In genomic region chr7:92325173-92325572, GRCh38 we compare ENCODE assay signal across 15 cellular contexts.
DNase-seq lines count a peak whose midpoint lies in the region; ATAC-seq and TF ChIP-seq lines count a peak whose summit lies in the region.
"Had no signal": no experiment of that assay in that cellular context is flagged by ENCODE, and none has a peak within 500 bp of the region (broad histone marks: within the 10 kb centered on the region; RNA-seq: fewer than 3 reads in every experiment).

No MANE protein-coding gene starts in this region.

- no peak for TF ChIP-seq EP300 in sigmoid colon (IDR thresholded peaks at IDR 0.05)

- ATAC-seq in left ventricle myocardium superior (peak; percentile 35), left cardiac atrium (no peak)

- WGBS in sigmoid colon, 2 donors, result 38 to 48% methylated on average over 1 of the region's 1 CpG

- no peaks in the 10 kb centered on the region for H3F3A ChIP-seq in MM.1S (ENCODE audit: insufficient read depth, low read length)

- no peak for TF ChIP-seq CTCF in MM.1S (IDR thresholded peaks at IDR 0.05; ENCODE audit: low read length)
- no peak for TF ChIP-seq CTCF in choroid plexus epithelial cell (conservative IDR thresholded peaks at IDR 0.05; ENCODE audit: low read depth, low read length)
- TF ChIP-seq CTCF in sigmoid colon (IDR thresholded peaks at IDR 0.05), result no peak

- H3K9me2 ChIP-seq in MM.1S (replicated peaks; ENCODE audit: insufficient read depth, low read length), result no peaks in the 10 kb centered on the region

- H3K27ac ChIP-seq in MM.1S (ENCODE audit: low read length) (no peak overlapping the region), subcutaneous abdominal adipose tissue (ENCODE audit: low read depth, low read length) (peak overlapping the region; percentile 17), sigmoid colon (no peak overlapping the region)
- H3K27ac ChIP-seq: SK-N-MC had no signal

- no peaks in the 10 kb centered on the region for H4K20me1 ChIP-seq in MM.1S (ENCODE audit: insufficient read depth, low read length)

- intact Hi-C loops in left ventricle myocardium superior (cut with micrococcal nuclease) (no loop called here), left cardiac atrium (cut with DNase I) (no loop called here), sigmoid colon (cut with DNase I) (no loop called here)

- H3K4me2 ChIP-seq in MM.1S (ENCODE audit: low read depth, low read length), result peak overlapping the region; percentile 44; the same call in 1 of the 2 replicates

- no peak overlapping the region for H2AFZ ChIP-seq in MM.1S (ENCODE audit: low read length)

- DNase-seq in left ventricle myocardium superior, result no peak
- DNase-seq in left cardiac atrium, result no peak
- DNase-seq in MM.1S, result peak; percentile 27
- peak; percentile 5 for DNase-seq in choroid plexus epithelial cell (ENCODE audit: low read depth)
- DNase-seq in stimulated activated CD4-positive, alpha-beta T cell treated with anti-CD3 and anti-CD28 coated beads, Interleukin-12 subunit alpha, Interleukin-12 subunit beta, amount 100 ng/mL, for 4 hours, result no peak
- no peak for DNase-seq in sigmoid colon
- DNase-seq: DMS79, NCI-H1105, NCI-H2081, NCI-H2171 treated with DMSO at 0.1 percent for 48 hours, NCI-H526, SHP77, SW 1271 had no signal

- H3K4me1 ChIP-seq in MM.1S (ENCODE audit: low read length) (peaks cover 18% of the 10 kb centered on the region), subcutaneous abdominal adipose tissue (ENCODE audit: control insufficient read depth in 5 of 5, insufficient read depth in 5 of 5, low read length in 5 of 5) (peaks cover 2 to 16% (median 13%) of the 10 kb centered on the region in 5 donors), sigmoid colon (peaks cover 0 to 5% (median 2%) of the 10 kb centered on the region in 4 donors)

- peak overlapping the region; percentile 5; the same call in 1 of the 2 replicates for H3K4me3 ChIP-seq in MM.1S (ENCODE audit: low read length)
- H3K4me3 ChIP-seq in choroid plexus epithelial cell (ENCODE audit: low read depth, low read length), result no peak overlapping the region
- H3K4me3 ChIP-seq in subcutaneous abdominal adipose tissue (ENCODE audit: low read depth in 1 of 5, low read length in 5 of 5), result peak overlapping the region in 1 of 5 donors; percentile 19
- H3K4me3 ChIP-seq in sigmoid colon, result no peak overlapping the region
- H3K4me3 ChIP-seq: SK-N-MC had no signal

- H3K9ac ChIP-seq in MM.1S (ENCODE audit: low read length), result no peak overlapping the region
- H3K9ac ChIP-seq in subcutaneous abdominal adipose tissue (ENCODE audit: low read length in 5 of 5), result peak overlapping the region in 1 of 5 donors; percentile 32

- H3K36me3 ChIP-seq in MM.1S (replicated peaks; ENCODE audit: insufficient read depth, low read length) (no peaks in the 10 kb centered on the region), subcutaneous abdominal adipose tissue (ENCODE audit: control insufficient read depth in 5 of 5, insufficient read depth in 5 of 5, low read length in 5 of 5) (peaks cover 0 to 11% (median 2%) of the 10 kb centered on the region in 5 donors), sigmoid colon (peaks cover 0 to 29% (median 0%) of the 10 kb centered on the region in 4 donors)

- H3K27me3 ChIP-seq in MM.1S (replicated peaks; ENCODE audit: insufficient read depth, low read length) (no peaks in the 10 kb centered on the region), subcutaneous abdominal adipose tissue (ENCODE audit: control insufficient read depth in 5 of 5, insufficient read depth in 4 of 5, low read length in 5 of 5) (no peaks in the 10 kb centered on the region), sigmoid colon (no peaks in the 10 kb centered on the region)

- no peaks in the 10 kb centered on the region for H3K79me2 ChIP-seq in MM.1S (ENCODE audit: low read length)

- H3K9me3 ChIP-seq in MM.1S (replicated peaks; ENCODE audit: insufficient read depth, low read length) (no peaks in the 10 kb centered on the region), subcutaneous abdominal adipose tissue (ENCODE audit: control insufficient read depth in 5 of 5, low read length in 5 of 5) (no peaks in the 10 kb centered on the region), sigmoid colon (no peaks in the 10 kb centered on the region)

- TF ChIP-seq POLR2A in sigmoid colon (IDR thresholded peaks at IDR 0.05), result no peak

Comparison
In these comparisons a context has a peak if more than half of its experiments do, and no peak if none do; other contexts are left out.
1. DNase-seq: peak in MM.1S (single experiment) and choroid plexus epithelial cell (single experiment); none in left ventricle myocardium superior (single experiment), left cardiac atrium (single experiment), stimulated activated CD4-positive, alpha-beta T cell treated with anti-CD3 and anti-CD28 coated beads, Interleukin-12 subunit alpha, Interleukin-12 subunit beta, amount 100 ng/mL, for 4 hours (single experiment) and sigmoid colon (single experiment).